19 cellular contexts compared by ENCODE assay signal in the genomic region with DNA sequence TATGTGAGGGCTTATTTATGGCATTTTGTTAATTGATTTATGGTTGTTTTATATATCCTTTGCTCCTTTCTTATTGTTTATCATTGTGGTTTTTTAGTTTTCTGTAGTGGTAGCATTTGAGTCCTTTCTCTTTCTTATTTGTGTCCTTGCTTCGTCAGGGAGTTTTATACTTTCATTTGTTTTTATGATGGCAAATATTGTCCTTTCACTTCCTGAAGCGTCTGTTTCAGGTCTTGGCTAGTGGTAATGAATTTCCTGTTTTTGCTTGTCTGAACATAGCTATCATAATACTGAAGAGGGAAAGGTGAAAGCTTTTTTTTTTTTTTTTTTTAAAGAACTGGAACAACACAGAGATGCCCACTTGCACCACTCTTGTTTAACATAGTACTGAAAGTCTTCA.
DNase-seq lines count a peak whose midpoint lies in the region; ATAC-seq and TF ChIP-seq lines count a peak whose summit lies in the region.
"Had no signal": no experiment of that assay in that cellular context is flagged by ENCODE, and none has a peak within 500 bp of the region (broad histone marks: within the 10 kb centered on the region; RNA-seq: fewer than 3 reads in every experiment).

No MANE protein-coding gene starts in this region.

- ATAC-seq in GM18505 (IDR thresholded peaks at IDR 0.05; ENCODE audit: unreplicated experiment) (peak; percentile 96), GM21529 (IDR thresholded peaks at IDR 0.05; ENCODE audit: unreplicated experiment) (peak; percentile 82), HG03469 (IDR thresholded peaks at IDR 0.05; ENCODE audit: unreplicated experiment) (peak; percentile 60), HG02759 (IDR thresholded peaks at IDR 0.05; ENCODE audit: unreplicated experiment) (no peak), gastroesophageal sphincter (no peak)
- ATAC-seq: activated CD8-positive, alpha-beta memory T cell treated with anti-CD3 and anti-CD28 coated beads, Interleukin-2, amount 10 ng/mL, durations not matched to agents 7 days and 5 days; left lobe of liver; right lobe of liver had no signal

- no peak overlapping the region for H3K9ac ChIP-seq in mesenchymal stem cell (ENCODE audit: low read length)

- no peak overlapping the region for H2BK120ac ChIP-seq in mesenchymal stem cell (ENCODE audit: low read depth, low read length)

- H4K8ac ChIP-seq in mesenchymal stem cell (ENCODE audit: low read length), result no peak overlapping the region

- H2BK12ac ChIP-seq in mesenchymal stem cell (ENCODE audit: low read length in 2 of 2), result no peak overlapping the region

- peak; percentile 8 for DNase-seq in mesenchymal stem cell
- no peak for DNase-seq in testis
- no peak for DNase-seq in amygdala (lab: John Stamatoyannopoulos, UW)
- DNase-seq: activated CD4-positive, alpha-beta T cell treated with anti-CD3 and anti-CD28 coated beads for 1 hour; activated CD8-positive, alpha-beta memory T cell treated with anti-CD3 and anti-CD28 coated beads, Interleukin-2, amount 10 ng/mL, durations not matched to agents 7 days and 5 days; activated gamma-delta T cell; HCEC 1CT; Karpas-422; NCI-H146; NCI-H446; right lobe of liver; SIG-M5; stimulated activated CD4-positive, alpha-beta T cell treated with anti-CD3 and anti-CD28 coated beads, Interleukin-1b, Interleukin-23, amount 100 ng/mL, for 48 hours had no signal

- H3K18ac ChIP-seq in mesenchymal stem cell (ENCODE audit: low read depth in 1 of 2, low read length in 2 of 2), result no peak overlapping the region

- H3K4me1 ChIP-seq in mesenchymal stem cell (ENCODE audit: control insufficient read depth, insufficient read depth, low read depth, low read length) (no peaks in the 10 kb centered on the region), testis (no peaks in the 10 kb centered on the region), gastroesophageal sphincter (no peaks in the 10 kb centered on the region)
- H3K4me1 ChIP-seq: right lobe of liver had no signal

- WGBS in mesenchymal stem cell, result 25% methylated on average over 1 of the region's 2 CpGs
- WGBS in testis, 2 donors, result 63 to 76% methylated on average over 2 of the region's 2 CpGs
- 42 to 75% methylated on average over 1 to 2 of the region's 2 CpGs for WGBS in gastroesophageal sphincter (ENCODE audit: low coverage in 1 of 2), 2 donors

- H3K23ac ChIP-seq in mesenchymal stem cell (ENCODE audit: low read length in 2 of 2), result no peak overlapping the region

- TF ChIP-seq CTCF in testis (IDR thresholded peaks at IDR 0.05) (no peak), gastroesophageal sphincter (IDR thresholded peaks at IDR 0.05) (no peak)

- TF ChIP-seq EP300 in gastroesophageal sphincter (IDR thresholded peaks at IDR 0.05), result no peak

- H3K4me2 ChIP-seq in mesenchymal stem cell (ENCODE audit: low read length, poor library complexity, severe bottlenecking), result no peak overlapping the region

- H3K36me3 ChIP-seq in mesenchymal stem cell (ENCODE audit: control insufficient read depth in 1 of 2, insufficient read depth in 2 of 2, low read depth in 1 of 2, low read length in 2 of 2) (no peaks in the 10 kb centered on the region), testis (ENCODE audit: low read depth, missing control alignments) (no peaks in the 10 kb centered on the region), gastroesophageal sphincter (no peaks in the 10 kb centered on the region)
- H3K36me3 ChIP-seq: right lobe of liver had no signal

- no peak overlapping the region for H2BK5ac ChIP-seq in mesenchymal stem cell (ENCODE audit: low read depth, low read length, poor library complexity, severe bottlenecking)

- H2AFZ ChIP-seq in mesenchymal stem cell (ENCODE audit: low read depth, low read length), result no peak overlapping the region

- no peak overlapping the region for H4K91ac ChIP-seq in mesenchymal stem cell (ENCODE audit: low read length)

- H3K79me1 ChIP-seq in mesenchymal stem cell (replicated peaks; ENCODE audit: low read length, poor library complexity, severe bottlenecking), result peaks cover 1% of the 10 kb centered on the region

- no peak overlapping the region for H3K14ac ChIP-seq in mesenchymal stem cell (ENCODE audit: low read length in 2 of 2)

- H3K27ac ChIP-seq in mesenchymal stem cell (ENCODE audit: low read length, poor library complexity, severe bottlenecking), result no peak overlapping the region
- H3K27ac ChIP-seq in testis, result no peak overlapping the region
- H3K27ac ChIP-seq in gastroesophageal sphincter, result no peak overlapping the region
- H3K27ac ChIP-seq: right lobe of liver had no signal

- no peak overlapping the region for H3K4ac ChIP-seq in mesenchymal stem cell (ENCODE audit: low read depth in 1 of 2, low read length in 2 of 2)

- H3K9me3 ChIP-seq in mesenchymal stem cell (ENCODE audit: control insufficient read depth, low read length) (peaks cover 16% of the 10 kb centered on the region), testis (no peaks in the 10 kb centered on the region), gastroesophageal sphincter (peaks cover 0 to 12% (median 0%) of the 10 kb centered on the region in 3 donors)
- H3K9me3 ChIP-seq: right lobe of liver had no signal

- H2BK15ac ChIP-seq in mesenchymal stem cell (ENCODE audit: low read depth, poor library complexity, severe bottlenecking), result no peak overlapping the region

- H3K4me3 ChIP-seq in mesenchymal stem cell (ENCODE audit: insufficient read depth in 1 of 2, low read depth in 1 of 2, low read length in 2 of 2), result no peak overlapping the region
- H3K4me3 ChIP-seq in testis, result no peak overlapping the region
- H3K4me3 ChIP-seq in gastroesophageal sphincter, result no peak overlapping the region
- H3K4me3 ChIP-seq: right lobe of liver had no signal

- H3K27me3 ChIP-seq in mesenchymal stem cell (ENCODE audit: control insufficient read depth in 1 of 2, insufficient read depth in 1 of 2, low read length in 2 of 2) (no peaks in the 10 kb centered on the region), testis (no peaks in the 10 kb centered on the region), gastroesophageal sphincter (no peaks in the 10 kb centered on the region)
- H3K27me3 ChIP-seq: right lobe of liver had no signal

- no peak overlapping the region for H2AK5ac ChIP-seq in mesenchymal stem cell (ENCODE audit: low read length, severe bottlenecking)

- TF ChIP-seq POLR2A in GM18505 (IDR thresholded peaks at IDR 0.05; ENCODE audit: borderline replicate concordance, extremely low read depth, insufficient read depth, insufficient read length) (no peak), testis (IDR thresholded peaks at IDR 0.05) (no peak), gastroesophageal sphincter (IDR thresholded peaks at IDR 0.05) (no peak)

- intact Hi-C loops in testis (cut with DNase I; ENCODE audit: low total_unique reads), result no loop called here

Comparison
In these comparisons a context has a peak if more than half of its experiments do, and no peak if none do; other contexts are left out.
1. ATAC-seq: peak in GM18505 (single experiment), GM21529 (single experiment) and HG03469 (single experiment); none in HG02759 (single experiment) and gastroesophageal sphincter (single experiment).